In the genomic region with DNA sequence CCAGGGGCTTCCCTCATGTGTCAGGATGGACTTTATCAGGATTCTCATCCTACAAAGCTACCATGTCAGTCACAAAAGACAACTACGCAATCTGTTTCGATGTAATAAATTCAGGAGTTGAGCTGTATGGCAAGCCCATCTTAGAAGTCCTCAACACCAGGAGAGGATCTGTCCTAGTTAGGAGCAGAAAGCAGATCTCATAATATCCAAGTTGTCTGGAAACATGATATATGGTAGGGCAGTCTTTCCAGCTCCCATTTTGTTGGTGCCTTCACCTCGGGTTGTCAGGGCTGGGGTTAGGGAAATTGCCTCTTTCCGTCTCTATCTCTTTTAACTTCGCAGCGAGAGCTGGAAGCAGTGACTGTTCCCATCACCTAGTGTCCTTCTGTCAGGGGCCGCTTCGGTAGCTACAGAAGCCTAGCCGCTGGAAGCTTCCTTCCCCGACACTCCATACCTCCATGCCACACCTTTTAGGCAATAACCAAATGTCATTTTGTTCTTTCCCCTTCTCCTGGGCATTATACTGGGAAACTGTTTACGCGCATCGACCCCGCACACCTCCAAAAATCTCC, we compare ENCODE assay signal across 8 cellular contexts. TPM values are rescaled to one million over a fixed set of nuclear protein-coding genes. Genes with fewer than 3 reads are reported as not detected.
DNase-seq lines count a peak whose midpoint lies in the region; ATAC-seq and TF ChIP-seq lines count a peak whose summit lies in the region.

No MANE protein-coding gene starts in this region.

- intact Hi-C loops in psoas muscle (cut with DNase I): loop anchor here in 1 of 2 donors (2.0 kb wide), 1 partner anchor 31 kb away; no protein-coding TSS in a partner anchor

- H3K4me3 ChIP-seq in psoas muscle: peak overlapping the region; percentile 94

- H3K9me3 ChIP-seq in psoas muscle: no peaks in the 10 kb centered on the region

- H3K27me3 ChIP-seq in psoas muscle (ENCODE audit: insufficient read depth in 3 of 3, low read length in 2 of 3): no peaks in the 10 kb centered on the region

- no peak for TF ChIP-seq CTCF in glutamatergic neuron (IDR thresholded peaks at IDR 0.05; ENCODE audit: partially characterized antibody, unreplicated experiment)
- TF ChIP-seq CTCF in psoas muscle (IDR thresholded peaks at IDR 0.05): no peak
- no peak for TF ChIP-seq CTCF in omental fat pad (IDR thresholded peaks at IDR 0.05)

- H3K36me3 ChIP-seq in psoas muscle (ENCODE audit: insufficient read depth in 1 of 2, low read depth in 1 of 2): no peaks in the 10 kb centered on the region

- peak overlapping the region; percentile 98 for H3K27ac Mint-ChIP-seq in glutamatergic neuron (ENCODE audit: unreplicated experiment)

- H3K4me1 ChIP-seq in psoas muscle: peaks cover 36% of the 10 kb centered on the region

- H3K4me1 Mint-ChIP-seq in glutamatergic neuron (ENCODE audit: low read depth, unreplicated experiment): peaks cover 41% of the 10 kb centered on the region

- ATAC-seq in psoas muscle (peak in 3 of 4 donors; percentile 4 to 26 (median 5)), omental fat pad (ENCODE audit: low FRiP score) (no peak)

- peak overlapping the region; percentile 99 for H3K4me3 Mint-ChIP-seq in glutamatergic neuron (ENCODE audit: unreplicated experiment)

- H3K9me3 Mint-ChIP-seq in glutamatergic neuron (ENCODE audit: unreplicated experiment): peaks cover 21% of the 10 kb centered on the region

- WGBS in psoas muscle, 3 donors: 11 to 25% (median 13%) methylated on average over 14 of the region's 14 CpGs

- peak overlapping the region; percentile 95 for H3K27ac ChIP-seq in psoas muscle

- H3K36me3 Mint-ChIP-seq in glutamatergic neuron (ENCODE audit: unreplicated experiment): no peaks in the 10 kb centered on the region

- H3K27me3 Mint-ChIP-seq in glutamatergic neuron (ENCODE audit: unreplicated experiment): peaks cover 14% of the 10 kb centered on the region

- DNase-seq in NCI-H2227 (lab: John Stamatoyannopoulos, UW; ENCODE audit: unreplicated experiment) (peak; percentile 39), NCI-H2227 treated with DMSO at 0.1 percent for 48 hours (lab: John Stamatoyannopoulos, UW) (no peak), SW480 (ENCODE audit: low spot score) (peak; percentile 50), glutamatergic neuron (no peak), psoas muscle (no peak), globus pallidus (ENCODE audit: low spot score) (no peak), omental fat pad (ENCODE audit: low spot score) (no peak), inferior parietal cortex (ENCODE audit: extremely low spot score) (no peak)

RNA-seq across cellular contexts. Expression of gene NIN, which starts 1.4 kb away (rescaled TPM):
- total RNA-seq in glutamatergic neuron (ENCODE audit: unreplicated experiment) (104 TPM), psoas muscle (10 to 100 TPM; 24.3 to 47.7 (median 39.5) TPM), omental fat pad (10 to 100 TPM; 23.7 to 51.2 (median 29.5) TPM)
- polyA plus RNA-seq in psoas muscle: 10 to 100 TPM in 2 of 3 donors, 1 to 10 TPM in 1; 7.3 to 17.3 (median 11.5) TPM

RNA-seq across cellular contexts. Expression of gene ABHD12B, which starts 42.3 kb away (rescaled TPM):
- 0.61 TPM for total RNA-seq in glutamatergic neuron (ENCODE audit: unreplicated experiment)
- not detected for total RNA-seq in psoas muscle
- polyA plus RNA-seq in psoas muscle: not detected
- 1 to 10 TPM in 1 of 4 donors, not detected in 3; 2.5 TPM for total RNA-seq in omental fat pad

Comparison
In these comparisons a context has a peak if more than half of its experiments do, and no peak if none do; other contexts are left out.
1. DNase-seq: peak in NCI-H2227 (single experiment) and SW480 (single experiment); none in NCI-H2227 treated with DMSO at 0.1 percent for 48 hours (single experiment), glutamatergic neuron (single experiment), psoas muscle (0 of 2), globus pallidus (single experiment), omental fat pad (single experiment) and inferior parietal cortex (single experiment).